Comparison of ENCODE assay signal across 34 cellular contexts in genomic region chr1:30867537-30867936, GRCh38.
"Had no signal": no experiment of that assay in that cellular context is flagged by ENCODE, and none has a peak within 500 bp of the region (broad histone marks: within the 10 kb centered on the region; RNA-seq: fewer than 3 reads in every experiment).

No MANE protein-coding gene starts in this region.

- H3K9me3 ChIP-seq: body of pancreas had no signal

- FAIRE-seq: astrocyte, TTC549 had no signal

- H3K4me3 ChIP-seq: adrenal gland, body of pancreas, breast epithelium had no signal

- H3K36me3 ChIP-seq: breast epithelium had no signal

- DNase-seq: activated B cell treated with CpG ODN at 0.5 μM for 24 hours; activated CD4-positive, alpha-beta memory T cell treated with anti-CD3 and anti-CD28 coated beads for 36 hours; activated CD4-positive, alpha-beta T cell treated with anti-CD3 and anti-CD28 coated beads for 4 hours; activated CD4-positive, alpha-beta T cell treated with anti-CD3 and anti-CD28 coated beads, Interleukin-2, amount 10 ng/mL, durations not matched to agents 24 days and 14 days; activated CD4-positive, alpha-beta T cell treated with anti-CD3 and anti-CD28 coated beads, Interleukin-2, amount 50 U/mL, for 1 hour; activated CD4-positive, alpha-beta T cell treated with anti-CD3 and anti-CD28 coated beads, Interleukin-2, amount 50 U/mL, for 4 hours; activated CD4-positive, CD25-positive, alpha-beta regulatory T cell treated with anti-CD3 and anti-CD28 coated beads, Interleukin-2, amount 50 U/mL, for 72 hours; activated CD8-positive, alpha-beta memory T cell treated with anti-CD3 and anti-CD28 coated beads, Interleukin-2, amount 50 U/mL, for 4 hours; activated CD8-positive, alpha-beta T cell treated with anti-CD3 and anti-CD28 coated beads for 36 hours; activated effector memory CD4-positive, alpha-beta T cell treated with anti-CD3 and anti-CD28 coated beads, Interleukin-2, amount 50 U/mL, for 16 hours; activated gamma-delta T cell treated with Interleukin-2 at 50 U/mL for 16 hours; activated naive CD4-positive, alpha-beta T cell; activated naive CD4-positive, alpha-beta T cell treated with anti-CD3 and anti-CD28 coated beads for 36 hours; activated naive CD4-positive, alpha-beta T cell treated with anti-CD3 and anti-CD28 coated beads, Interleukin-2, amount 50 U/mL, for 16 hours; activated naive CD8-positive, alpha-beta T cell treated with anti-CD3 and anti-CD28 coated beads for 36 hours; activated T-cell treated with anti-CD3 and anti-CD28 coated beads for 4 hours; activated T-cell treated with anti-CD3 and anti-CD28 coated beads, Interleukin-2, amount 50 U/mL, for 1 hour; activated T-cell treated with anti-CD3 and anti-CD28 coated beads, Interleukin-2, amount 50 U/mL, for 4 hours; activated T-cell treated with anti-CD3 and anti-CD28 coated beads, Interleukin-2, amount 50 U/mL, for 72 hours; adrenal gland; amniotic stem cell; aorta; body of pancreas; brain microvascular endothelial cell; central memory CD4-positive, alpha-beta T cell; T-helper 1 cell; T-helper 2 cell; T-helper 9 cell had no signal

- H3K4me1 ChIP-seq: adrenal gland, body of pancreas, breast epithelium had no signal

- H3K27ac ChIP-seq: adrenal gland, body of pancreas, brain microvascular endothelial cell, breast epithelium, VCaP had no signal

- H3K27me3 ChIP-seq: adrenal gland, body of pancreas, brain microvascular endothelial cell, breast epithelium had no signal

- ATAC-seq: activated CD8-positive, alpha-beta T cell treated with anti-CD3 and anti-CD28 coated beads for 36 hours; activated naive CD4-positive, alpha-beta T cell treated with anti-CD3 and anti-CD28 coated beads, Interleukin-2, amount 50 U/mL, for 72 hours; activated T-cell treated with anti-CD3 and anti-CD28 coated beads, Interleukin-2, amount 50 U/mL, for 4 hours; activated T-cell treated with anti-CD3 and anti-CD28 coated beads, Interleukin-2, amount 50 U/mL, for 72 hours; activated T-helper 17 cell treated with anti-CD3 and anti-CD28 coated beads, Interleukin-2, amount 50 U/mL, for 72 hours; body of pancreas had no signal
